28 cellular contexts compared by ENCODE assay signal in genomic region chr2:224151161-224151560, GRCh38.
DNase-seq lines count a peak whose midpoint lies in the region; ATAC-seq, FAIRE-seq and TF ChIP-seq lines count a peak whose summit lies in the region.
"Had no signal": no experiment of that assay in that cellular context is flagged by ENCODE, and none has a peak within 500 bp of the region (broad histone marks: within the 10 kb centered on the region; RNA-seq: fewer than 3 reads in every experiment).

No MANE protein-coding gene starts in this region.

- no TSS peak for BruUV-seq in mammary epithelial cell (replicated peaks; lab: Mats Ljungman, UMichigan)
- no TSS peak for BruUV-seq in HepG2 (replicated peaks; lab: Mats Ljungman, UMichigan)
- no TSS peak for BruUV-seq in A673 (replicated peaks; lab: Mats Ljungman, UMichigan)

- no peak overlapping the region for H3K4me3 Mint-ChIP-seq in HFFc6
- no peak overlapping the region for H3K4me3 Mint-ChIP-seq in effector memory CD8-positive, alpha-beta T cell
- H3K4me3 Mint-ChIP-seq: activated CD4-positive, alpha-beta memory T cell treated with anti-CD3 and anti-CD28 coated beads for 36 hours; mesothelial cell of epicardium; naive B cell had no signal

- dilution Hi-C loops in mammary epithelial cell (cut with HindIII; ENCODE audit: low sequenced_read_pairs), result no loop called here

- in situ Hi-C loops in mammary epithelial cell (cut with MboI; ENCODE audit: low sequenced_read_pairs in 2 of 2), result no loop called here
- in situ Hi-C loops in HepG2 (cut with HindIII; ENCODE audit: extremely low pct_ligation_motif_present, low pct_unique_long_range_greater_than_20kb), result no loop called here

- H3K4me2 ChIP-seq in mammary epithelial cell (ENCODE audit: insufficient read depth, low read depth, low read length) (no peak overlapping the region), HepG2 (ENCODE audit: low read depth, low read length) (peak overlapping the region; percentile 0; the same call in 1 of the 2 replicates)

- ATAC-seq in HepG2, result peak; percentile 32; the same call in 2 of the 3 replicates
- ATAC-seq in effector memory CD8-positive, alpha-beta T cell (replicated peaks), result no peak
- ATAC-seq in lower lobe of right lung, result no peak
- ATAC-seq: Panc1; stimulated activated naive CD8-positive, alpha-beta T cell treated with anti-CD3 and anti-CD28 coated beads, Interleukin-15, Interleukin-2, amounts not matched to agents 100 U/mL and 50 U/mL, for 24 hours had no signal

- H3K27ac ChIP-seq in mammary epithelial cell (ENCODE audit: insufficient read depth, low read depth, low read length) (no peak overlapping the region), HepG2 (ENCODE audit: extremely low read length, insufficient read depth, low read length) (peak overlapping the region; percentile 30), A673 (ENCODE audit: low read depth, low read length, poor library complexity, severe bottlenecking) (no peak overlapping the region), lower lobe of right lung (no peak overlapping the region)
- H3K27ac ChIP-seq: colonic mucosa, esophagus muscularis mucosa, left ventricle myocardium inferior, thoracic aorta had no signal

- H3K9me3 Mint-ChIP-seq in HFFc6, result peaks cover 5% of the 10 kb centered on the region; the same call in 1 of the 2 replicates
- no peaks in the 10 kb centered on the region for H3K9me3 Mint-ChIP-seq in effector memory CD8-positive, alpha-beta T cell
- H3K9me3 Mint-ChIP-seq: activated CD4-positive, alpha-beta memory T cell treated with anti-CD3 and anti-CD28 coated beads for 36 hours had no signal

- peaks cover 51% of the 10 kb centered on the region for H3K4me1 Mint-ChIP-seq in HFFc6 (ENCODE audit: low read depth)
- H3K4me1 Mint-ChIP-seq in effector memory CD8-positive, alpha-beta T cell (ENCODE audit: low read depth in 2 of 2), result no peaks in the 10 kb centered on the region
- H3K4me1 Mint-ChIP-seq: naive B cell had no signal

- intact Hi-C loops in mammary epithelial cell (cut with micrococcal nuclease) (no loop called here), HepG2 (cut with micrococcal nuclease; ENCODE audit: unreplicated experiment) (no loop called here), A673 (cut with micrococcal nuclease; ENCODE audit: unreplicated experiment) (no loop called here), lower lobe of right lung (cut with DNase I) (no loop called here)

- TF ChIP-seq EP300 in HepG2 (IDR thresholded peaks at IDR 0.05; ENCODE audit: low read depth in 2 of 2, low read length in 2 of 2) (peak in 1 of 2 experiments; percentile 89; a peak in 2 of 4 replicates), HepG2 (CRISPR knock-in tag; IDR thresholded peaks at IDR 0.05; ENCODE audit: borderline replicate concordance) (no peak)

- H3K27me3 ChIP-seq in mammary epithelial cell (ENCODE audit: insufficient read depth, low read length) (no peaks in the 10 kb centered on the region), HepG2 (ENCODE audit: control insufficient read depth in 1 of 2, insufficient read depth in 2 of 2, low read length in 2 of 2) (no peaks in the 10 kb centered on the region), A673 (replicated peaks; ENCODE audit: insufficient read depth, low read depth, low read length, poor library complexity) (no peaks in the 10 kb centered on the region), lower lobe of right lung (ENCODE audit: low read depth) (no peaks in the 10 kb centered on the region)
- H3K27me3 ChIP-seq: colonic mucosa, esophagus muscularis mucosa had no signal

- H3K36me3 Mint-ChIP-seq in HFFc6 (ENCODE audit: low read depth), result peaks cover 8% of the 10 kb centered on the region; the same call in 1 of the 2 replicates
- no peaks in the 10 kb centered on the region for H3K36me3 Mint-ChIP-seq in effector memory CD8-positive, alpha-beta T cell (ENCODE audit: insufficient read depth)
- H3K36me3 Mint-ChIP-seq: activated CD4-positive, alpha-beta memory T cell treated with anti-CD3 and anti-CD28 coated beads for 36 hours; mesothelial cell of epicardium; naive B cell had no signal

- H3K36me3 ChIP-seq in mammary epithelial cell (ENCODE audit: insufficient read depth, low read length) (no peaks in the 10 kb centered on the region), HepG2 (replicated peaks in 1 of 2; ENCODE audit: control insufficient read depth in 1 of 2, insufficient read depth in 2 of 2, low read length in 2 of 2) (no peaks in the 10 kb centered on the region), A673 (ENCODE audit: insufficient read depth, low read length, poor library complexity, severe bottlenecking) (no peaks in the 10 kb centered on the region), lower lobe of right lung (no peaks in the 10 kb centered on the region)
- H3K36me3 ChIP-seq: colonic mucosa, esophagus muscularis mucosa, left ventricle myocardium inferior, thoracic aorta had no signal

- no peak for FAIRE-seq in HepG2 (lab: Jason Lieb, UNC)
- FAIRE-seq: islet of Langerhans had no signal

- peak; percentile 88 for DNase-seq in AG10803 (ENCODE audit: low read depth)
- DNase-seq in HFFc6, result peak; percentile 51
- DNase-seq in mammary epithelial cell, result peak; percentile 50
- peak; percentile 75 for DNase-seq in HepG2 (ENCODE audit: low spot score)
- no peak for DNase-seq in NCI-H510A (lab: John Stamatoyannopoulos, UW)
- DNase-seq in effector memory CD8-positive, alpha-beta T cell, result no peak
- no peak for DNase-seq in A673 (ENCODE audit: low spot score)
- no peak for DNase-seq in lower lobe of right lung
- DNase-seq: activated CD4-positive, alpha-beta memory T cell treated with anti-CD3 and anti-CD28 coated beads for 36 hours; activated CD4-positive, CD25-positive, alpha-beta regulatory T cell; activated CD8-positive, alpha-beta memory T cell treated with anti-CD3 and anti-CD28 coated beads, Interleukin-2, amount 50 U/mL, for 48 hours; activated naive CD4-positive, alpha-beta T cell treated with anti-CD3 and anti-CD28 coated beads, Interleukin-2, amount 50 U/mL, for 16 hours; C1 segment of cervical spinal cord; colonic mucosa; COR-L47; effector CD8-positive, alpha-beta T cell; left ventricle myocardium inferior; naive B cell; NCI-H1694 treated with DMSO at 0.1 percent for 48 hours; NCI-H2171 treated with DMSO at 0.1 percent for 48 hours; NCI-H526; SIG-M5; stimulated activated naive CD8-positive, alpha-beta T cell treated with anti-CD3 and anti-CD28 coated beads, Interleukin-15, Interleukin-2, amounts not matched to agents 100 U/mL and 50 U/mL, for 24 hours had no signal

- no peaks in the 10 kb centered on the region for H3K79me2 ChIP-seq in mammary epithelial cell (ENCODE audit: insufficient read depth, low read length)
- no peaks in the 10 kb centered on the region for H3K79me2 ChIP-seq in HepG2 (ENCODE audit: insufficient read depth, low read length)

- H4K20me1 ChIP-seq in mammary epithelial cell (ENCODE audit: insufficient read depth, low read length), result no peaks in the 10 kb centered on the region
- no peaks in the 10 kb centered on the region for H4K20me1 ChIP-seq in HepG2 (ENCODE audit: insufficient read depth, low read length)

- no peak overlapping the region; the same call in 1 of the 2 replicates for H3K27ac Mint-ChIP-seq in HFFc6
- no peak overlapping the region for H3K27ac Mint-ChIP-seq in effector memory CD8-positive, alpha-beta T cell
- H3K27ac Mint-ChIP-seq: activated CD4-positive, alpha-beta memory T cell treated with anti-CD3 and anti-CD28 coated beads for 36 hours; mesothelial cell of epicardium; naive B cell had no signal

- TF ChIP-seq CTCF in AG10803 (conservative IDR thresholded peaks at IDR 0.05; ENCODE audit: low read length) (no peak), HFFc6 (IDR thresholded peaks at IDR 0.05) (no peak), mammary epithelial cell (conservative IDR thresholded peaks at IDR 0.05 in 1 of 2, IDR thresholded peaks at IDR 0.05 in 1 of 2; ENCODE audit: extremely low read depth in 1 of 2, insufficient read depth in 1 of 2, low read depth in 1 of 2, low read length in 2 of 2) (no peak), HepG2 (CRISPR knock-in tag; IDR thresholded peaks at IDR 0.05) (no peak), A673 (conservative IDR thresholded peaks at IDR 0.05; ENCODE audit: low read depth, low read length) (no peak), lower lobe of right lung (IDR thresholded peaks at IDR 0.05) (no peak)

- H3K9ac ChIP-seq in mammary epithelial cell (ENCODE audit: insufficient read depth, low read length) (no peak overlapping the region), HepG2 (ENCODE audit: insufficient read depth, low read depth, low read length) (no peak overlapping the region)

- H3K9me3 ChIP-seq in mammary epithelial cell (replicated peaks; ENCODE audit: insufficient read depth, low read length), result no peaks in the 10 kb centered on the region
- H3K9me3 ChIP-seq in HepG2 (ENCODE audit: low read length), result no peaks in the 10 kb centered on the region
- no peaks in the 10 kb centered on the region for H3K9me3 ChIP-seq in A673 (ENCODE audit: low read depth, low read length, poor library complexity, severe bottlenecking)
- no peaks in the 10 kb centered on the region for H3K9me3 ChIP-seq in lower lobe of right lung
- H3K9me3 ChIP-seq: colonic mucosa, esophagus muscularis mucosa, thoracic aorta had no signal

- 48% methylated on average over 3 of the region's 3 CpGs for WGBS in mammary epithelial cell (ENCODE audit: low coverage, missing lambda C conversion rate)
- WGBS in HepG2 (ENCODE audit: low lambda C conversion rate), result 46% methylated on average over 3 of the region's 3 CpGs

- H2AFZ ChIP-seq in mammary epithelial cell (ENCODE audit: low read depth, low read length) (peak overlapping the region; percentile 12), HepG2 (ENCODE audit: low read length) (no peak overlapping the region)

- H3K4me1 ChIP-seq in mammary epithelial cell (ENCODE audit: insufficient read depth, low read length), result peaks cover 22% of the 10 kb centered on the region
- peaks cover 72% of the 10 kb centered on the region for H3K4me1 ChIP-seq in HepG2 (ENCODE audit: insufficient read depth, low read length)
- H3K4me1 ChIP-seq in A673 (ENCODE audit: insufficient read depth, low read length, poor library complexity, severe bottlenecking), result peaks cover 9% of the 10 kb centered on the region
- H3K4me1 ChIP-seq in lower lobe of right lung, result no peaks in the 10 kb centered on the region
- H3K4me1 ChIP-seq: colonic mucosa, left ventricle myocardium inferior had no signal

- TF ChIP-seq POLR2A in HepG2 (IDR thresholded peaks at IDR 0.05; ENCODE audit: insufficient read depth in 1 of 2, low read depth in 2 of 2, low read length in 2 of 2), result no peak

- no peak for TF ChIP-seq RAD21 in HepG2 (CRISPR knock-in tag; IDR thresholded peaks at IDR 0.05)

- CTCF ChIA-PET in mammary epithelial cell (lab: Charles Lee; ENCODE audit: low non-redundant PET) (no interaction called here), HepG2 (lab: Yijun Ruan, JAX; ENCODE audit: low intra/inter-chr PET ratio, low total read pairs) (no interaction called here), A673 (lab: Charles Lee) (no interaction called here)

- H3K4me3 ChIP-seq in AG10803 (ENCODE audit: low read length), result no peak overlapping the region
- H3K4me3 ChIP-seq in mammary epithelial cell (replicated peaks in 1 of 3; ENCODE audit: insufficient read depth in 1 of 3, low read depth in 2 of 3, low read length in 3 of 3), result no peak overlapping the region
- no peak overlapping the region for H3K4me3 ChIP-seq in HepG2 (replicated peaks in 1 of 3; ENCODE audit: insufficient read depth in 1 of 3, low read depth in 2 of 3, low read length in 3 of 3)
- no peak overlapping the region for H3K4me3 ChIP-seq in A673 (ENCODE audit: low read depth, low read length, poor library complexity, severe bottlenecking)
- H3K4me3 ChIP-seq in lower lobe of right lung, result no peak overlapping the region
- H3K4me3 ChIP-seq: colonic mucosa, esophagus muscularis mucosa, left ventricle myocardium inferior, thoracic aorta had no signal

- no peaks in the 10 kb centered on the region for H3K27me3 Mint-ChIP-seq in HFFc6 (ENCODE audit: insufficient read depth)
- H3K27me3 Mint-ChIP-seq in effector memory CD8-positive, alpha-beta T cell, result peaks cover 10 to 17% of the 10 kb centered on the region in 2 donors

- POLR2A ChIA-PET in HepG2 (lab: Yijun Ruan, JAX) (no interaction called here), A673 (lab: Charles Lee; ENCODE audit: low non-redundant PET) (no interaction called here)

Comparison
In these comparisons a context has a peak if more than half of its experiments do, and no peak if none do; other contexts are left out.
1. DNase-seq: peak in AG10803 (single experiment), HFFc6 (single experiment), mammary epithelial cell (single experiment) and HepG2 (single experiment); none in NCI-H510A (single experiment), effector memory CD8-positive, alpha-beta T cell (0 of 3), A673 (single experiment) and lower lobe of right lung (single experiment).